15 cellular contexts compared by ENCODE assay signal in the genomic region with DNA sequence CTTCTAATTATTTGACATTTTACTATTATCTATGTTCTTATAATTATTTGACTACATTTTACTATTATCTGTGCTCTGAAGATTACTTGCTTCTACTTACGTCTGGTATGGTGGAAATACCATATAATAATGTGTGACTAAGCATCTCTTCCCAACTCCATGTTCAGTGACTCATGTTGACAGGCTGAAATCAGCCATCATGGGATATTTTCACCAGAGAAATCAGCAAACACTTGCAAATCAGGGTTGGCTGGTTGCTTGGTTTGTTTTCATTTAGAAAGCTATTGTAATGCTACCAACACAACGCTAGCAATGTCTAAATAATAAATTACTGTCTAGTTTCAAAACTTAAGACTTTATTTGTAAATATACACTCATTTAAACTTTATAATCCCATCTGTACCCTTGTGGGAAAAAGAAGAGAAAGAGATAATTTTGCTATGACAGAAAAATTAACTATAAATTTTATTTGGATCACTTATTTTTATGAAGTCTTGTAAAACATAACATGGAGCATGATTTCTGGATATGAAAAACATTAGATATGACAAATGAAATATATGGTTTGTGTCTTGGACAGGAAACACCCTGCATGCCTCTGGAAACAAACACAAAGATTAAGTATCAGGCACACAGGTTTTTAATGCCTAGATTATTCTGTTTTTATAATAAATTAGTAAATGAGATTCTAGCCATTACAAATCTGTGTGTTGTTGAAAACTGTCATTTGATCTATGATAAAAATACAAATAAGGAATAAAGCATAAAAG.
DNase-seq lines count a peak whose midpoint lies in the region; ATAC-seq and TF ChIP-seq lines count a peak whose summit lies in the region.
"Had no signal": no experiment of that assay in that cellular context is flagged by ENCODE, and none has a peak within 500 bp of the region (broad histone marks: within the 10 kb centered on the region; RNA-seq: fewer than 3 reads in every experiment).

No MANE protein-coding gene starts in this region.

- H3K36me3 ChIP-seq in RWPE2 (ENCODE audit: low read depth): no peaks in the 10 kb centered on the region
- no peaks in the 10 kb centered on the region for H3K36me3 ChIP-seq in fibroblast of lung (ENCODE audit: control insufficient read depth, insufficient read depth, low read length)
- H3K36me3 ChIP-seq: tibial artery had no signal

- no peaks in the 10 kb centered on the region for H3K79me2 ChIP-seq in fibroblast of lung (ENCODE audit: control insufficient read depth, insufficient read depth, low read length)

- no peak for TF ChIP-seq CTCF in HFFc6 (IDR thresholded peaks at IDR 0.05)
- no peak for TF ChIP-seq CTCF in RWPE2 (IDR thresholded peaks at IDR 0.05; ENCODE audit: poor library complexity, severe bottlenecking)
- no peak for TF ChIP-seq CTCF in fibroblast of lung (conservative IDR thresholded peaks at IDR 0.05 in 1 of 2, IDR thresholded peaks at IDR 0.05 in 1 of 2; ENCODE audit: low read depth in 1 of 2, low read length in 2 of 2)

- no peaks in the 10 kb centered on the region for H3K9me3 Mint-ChIP-seq in HFFc6
- H3K9me3 Mint-ChIP-seq: activated CD4-positive, alpha-beta T cell treated with anti-CD3 and anti-CD28 coated beads, Interleukin-2, amount 10 ng/mL, durations not matched to agents 7 days and 5 days had no signal

- no peak overlapping the region for H3K9ac ChIP-seq in fibroblast of lung (ENCODE audit: insufficient read depth, low read length)

- H3K4me1 ChIP-seq in RWPE2 (ENCODE audit: insufficient read depth, poor library complexity, severe bottlenecking) (peaks cover 11% of the 10 kb centered on the region), fibroblast of lung (ENCODE audit: control insufficient read depth, extremely low read depth, insufficient read depth, low read length) (peaks cover 8% of the 10 kb centered on the region)
- H3K4me1 ChIP-seq: tibial artery had no signal

- H3K4me2 ChIP-seq in fibroblast of lung (ENCODE audit: extremely low read depth, insufficient read depth, low read length): peak overlapping the region; percentile 40

- no peaks in the 10 kb centered on the region for H4K20me1 ChIP-seq in fibroblast of lung (ENCODE audit: control insufficient read depth, extremely low read depth, insufficient read depth, low read length)

- no peak for TF ChIP-seq POLR2A in erythroblast (IDR thresholded peaks at IDR 0.05; ENCODE audit: low read length)

- no peak overlapping the region for H2AFZ ChIP-seq in fibroblast of lung (ENCODE audit: low read length)

- ATAC-seq in RWPE2 (ENCODE audit: low read depth) (peak; percentile 70), left lobe of liver (no peak)
- ATAC-seq: naive thymus-derived CD8-positive, alpha-beta T cell had no signal

- H3K27me3 ChIP-seq in RWPE2 (ENCODE audit: insufficient read depth, poor library complexity, severe bottlenecking) (no peaks in the 10 kb centered on the region), fibroblast of lung (ENCODE audit: control insufficient read depth, insufficient read depth, low read length) (no peaks in the 10 kb centered on the region)
- H3K27me3 ChIP-seq: tibial artery had no signal

- H3K4me3 Mint-ChIP-seq in HFFc6: no peak overlapping the region
- H3K4me3 Mint-ChIP-seq: activated CD4-positive, alpha-beta T cell treated with anti-CD3 and anti-CD28 coated beads, Interleukin-2, amount 10 ng/mL, durations not matched to agents 7 days and 5 days; naive thymus-derived CD8-positive, alpha-beta T cell had no signal

- H3K4me1 Mint-ChIP-seq in HFFc6 (ENCODE audit: low read depth): peaks cover 56% of the 10 kb centered on the region
- H3K4me1 Mint-ChIP-seq: activated CD4-positive, alpha-beta T cell treated with anti-CD3 and anti-CD28 coated beads, Interleukin-2, amount 10 ng/mL, durations not matched to agents 7 days and 5 days; naive thymus-derived CD8-positive, alpha-beta T cell had no signal

- H3K4me3 ChIP-seq in RWPE2 (ENCODE audit: severe bottlenecking) (no peak overlapping the region), fibroblast of lung (replicated peaks in 1 of 4; ENCODE audit: control extremely low read depth in 1 of 4, insufficient read depth in 1 of 4, low read depth in 3 of 4, low read length in 4 of 4) (no peak overlapping the region)
- H3K4me3 ChIP-seq: tibial artery had no signal

- peak overlapping the region; percentile 65 for H3K27ac Mint-ChIP-seq in HFFc6
- H3K27ac Mint-ChIP-seq: activated CD4-positive, alpha-beta T cell treated with anti-CD3 and anti-CD28 coated beads, Interleukin-2, amount 10 ng/mL, durations not matched to agents 7 days and 5 days; naive thymus-derived CD8-positive, alpha-beta T cell had no signal

- no peaks in the 10 kb centered on the region for H3K36me3 Mint-ChIP-seq in HFFc6 (ENCODE audit: low read depth)
- H3K36me3 Mint-ChIP-seq: naive thymus-derived CD8-positive, alpha-beta T cell had no signal

- no peaks in the 10 kb centered on the region; the same call in 1 of the 2 replicates for H3K27me3 Mint-ChIP-seq in HFFc6 (ENCODE audit: insufficient read depth)
- H3K27me3 Mint-ChIP-seq: activated CD4-positive, alpha-beta T cell treated with anti-CD3 and anti-CD28 coated beads, Interleukin-2, amount 10 ng/mL, durations not matched to agents 7 days and 5 days had no signal

- H3K9me3 ChIP-seq in RWPE2 (ENCODE audit: severe bottlenecking) (no peaks in the 10 kb centered on the region), fibroblast of lung (ENCODE audit: control insufficient read depth, insufficient read depth, low read depth, low read length) (no peaks in the 10 kb centered on the region)
- H3K9me3 ChIP-seq: tibial artery had no signal

- H3K27ac ChIP-seq in RWPE2 (ENCODE audit: poor library complexity, severe bottlenecking) (no peak overlapping the region), fibroblast of lung (ENCODE audit: insufficient read depth, low read length) (peak overlapping the region; percentile 53)
- H3K27ac ChIP-seq: tibial artery had no signal

- DNase-seq in HFFc6 (peak; percentile 70), RWPE2 (ENCODE audit: low spot score) (no peak), fibroblast of lung (ENCODE audit: low read depth in 2 of 2) (peak; percentile 88), renal cortical epithelial cell (ENCODE audit: low read depth) (peak; percentile 84), HUDEP-2 (lab: John Stamatoyannopoulos, UW; ENCODE audit: unreplicated experiment in 76 of 76) (no peak), SKM-1 treated with dmso at 0.1 percent for 144 hours (lab: John Stamatoyannopoulos, UW; ENCODE audit: unreplicated experiment) (no peak), erythroblast (lab: John Stamatoyannopoulos, UW) (no peak), left lobe of liver (ENCODE audit: low spot score) (no peak)
- DNase-seq: activated CD4-positive, alpha-beta T cell treated with anti-CD3 and anti-CD28 coated beads, Interleukin-2, amount 10 ng/mL, durations not matched to agents 7 days and 5 days; caudate nucleus; islet precursor cell; naive thymus-derived CD8-positive, alpha-beta T cell; NCI-H1092; NCI-H524 treated with DMSO at 0.1 percent for 48 hours; tibial artery had no signal

Comparison
In these comparisons a context has a peak if more than half of its experiments do, and no peak if none do; other contexts are left out.
1. DNase-seq: peak in HFFc6 (single experiment), fibroblast of lung (2 of 2) and renal cortical epithelial cell (single experiment); none in RWPE2 (single experiment), HUDEP-2 (0 of 76), SKM-1 treated with dmso at 0.1 percent for 144 hours (single experiment), erythroblast (0 of 2) and left lobe of liver (single experiment).